Comparison of ENCODE assay signal across 8 cellular contexts in the genomic region with DNA sequence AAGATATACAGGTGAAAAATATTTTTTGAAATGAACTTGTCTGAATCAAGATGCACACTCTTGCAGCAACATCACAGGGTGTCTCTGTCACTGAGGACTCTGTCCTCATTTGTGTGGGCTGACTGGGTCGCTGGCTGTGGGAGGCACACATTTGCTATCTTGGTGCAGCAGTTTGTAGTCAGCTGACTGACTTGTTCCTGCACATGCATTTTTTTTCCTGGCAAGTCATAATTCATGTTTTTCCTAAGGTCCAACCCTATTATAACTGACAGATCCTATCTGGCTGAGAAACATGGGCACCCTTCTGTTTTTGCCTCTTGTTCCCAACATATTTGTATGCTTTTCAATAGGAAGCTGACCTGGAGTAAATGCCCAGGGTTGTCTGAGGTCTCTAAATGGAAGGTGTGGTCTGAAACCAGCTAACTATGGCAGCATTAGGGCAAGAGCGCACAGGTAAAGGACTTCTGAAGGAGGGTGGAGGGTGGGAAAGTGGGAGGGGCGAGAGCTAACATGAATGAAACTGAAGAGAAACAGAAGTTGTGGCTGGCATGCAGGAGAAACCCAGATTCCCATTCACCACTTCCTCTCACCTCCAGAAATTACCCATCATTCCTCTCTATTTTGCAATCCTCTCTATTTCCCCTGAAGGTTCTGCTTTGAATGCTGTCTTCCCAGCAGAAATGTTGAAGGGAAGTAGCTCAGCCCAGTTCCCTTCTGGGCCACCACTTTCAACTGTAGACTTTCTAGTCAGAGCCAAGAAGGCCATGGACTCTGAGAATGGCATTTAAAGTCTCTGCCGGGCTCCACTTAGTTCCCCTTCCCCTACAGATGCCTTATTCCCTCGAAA.
DNase-seq lines count a peak whose midpoint lies in the region; ATAC-seq, FAIRE-seq and TF ChIP-seq lines count a peak whose summit lies in the region.

No MANE protein-coding gene starts in this region.

- H2BK15ac ChIP-seq in IMR-90 (ENCODE audit: low read depth, low read length), result peak overlapping the region; percentile 92

- H3K36me3 ChIP-seq in ACC112 (ENCODE audit: insufficient read depth, low read length) (no peaks in the 10 kb centered on the region), IMR-90 (ENCODE audit: control insufficient read depth, insufficient read depth, low read length) (no peaks in the 10 kb centered on the region), HepG2 (replicated peaks in 1 of 2; ENCODE audit: control insufficient read depth in 1 of 2, insufficient read depth in 2 of 2, low read length in 2 of 2) (0 out of 5 replicates have a peak, but pooled peaks cover 0 to 4% of the 10 kb centered on the region in 2 experiments)

- H3K18ac ChIP-seq in IMR-90 (ENCODE audit: low read depth, low read length), result peak overlapping the region; percentile 91

- H4K8ac ChIP-seq in IMR-90 (ENCODE audit: low read depth in 2 of 2, low read length in 2 of 2), result peak overlapping the region; percentile 44 to 71

- peak overlapping the region; percentile 73 for H2BK120ac ChIP-seq in IMR-90 (ENCODE audit: low read depth, low read length)

- H3K4me2 ChIP-seq in IMR-90 (ENCODE audit: low read depth, low read length) (peak overlapping the region; percentile 40; the same call in 1 of the 2 replicates), HepG2 (ENCODE audit: low read depth, low read length) (peak overlapping the region; percentile 69)

- H3K79me2 ChIP-seq in ACC112 (ENCODE audit: control insufficient read depth, insufficient read depth, low read length, unreplicated experiment) (peaks cover 66% of the 10 kb centered on the region), HepG2 (ENCODE audit: insufficient read depth, low read length) (peaks cover 29% of the 10 kb centered on the region)

- H3K79me1 ChIP-seq in IMR-90 (ENCODE audit: low read depth in 1 of 2, low read length in 2 of 2), result peaks cover 22 to 76% of the 10 kb centered on the region in 2 experiments

- TF ChIP-seq POLR2A in IMR-90 (IDR thresholded peaks at IDR 0.05; ENCODE audit: low read depth, low read length) (no peak), HepG2 (IDR thresholded peaks at IDR 0.05; ENCODE audit: insufficient read depth in 1 of 2, low read depth in 2 of 2, low read length in 2 of 2) (no peak)

- no peaks in the 10 kb centered on the region for H3K9me3 Mint-ChIP-seq in activated naive CD8-positive, alpha-beta T cell (ENCODE audit: low read depth)

- CTCF ChIA-PET in IMR-90 (lab: Yijun Ruan, JAX), result no interaction called here
- CTCF ChIA-PET in HepG2 (lab: Yijun Ruan, JAX; ENCODE audit: low intra/inter-chr PET ratio, low total read pairs), result no interaction called here

- FAIRE-seq in HepG2 (lab: Jason Lieb, UNC) (no peak), frontal cortex (lab: Jason Lieb, UNC) (no peak)

- peaks cover 15% of the 10 kb centered on the region for H3K36me3 Mint-ChIP-seq in activated naive CD8-positive, alpha-beta T cell

- H2AK5ac ChIP-seq in IMR-90 (ENCODE audit: low read depth, low read length), result peak overlapping the region; percentile 97

- POLR2A ChIA-PET in IMR-90 (lab: Charles Lee; ENCODE audit: unreplicated experiment), result interaction anchor here (0.5 kb wide), 1 partner anchor 196 kb away, joined by 4 read pairs; no protein-coding TSS in a partner anchor
- POLR2A ChIA-PET in HepG2 (lab: Yijun Ruan, JAX), result interaction anchor here (1.5 to 1.8 kb wide), 2 partner anchors 9 to 16 kb away, joined by 4 to 13 read pairs; no protein-coding TSS in a partner anchor

- dilution Hi-C loops in IMR-90 (cut with HindIII; ENCODE audit: low sequenced_read_pairs, unreplicated experiment), result no loop called here

- H3K9ac ChIP-seq in IMR-90 (ENCODE audit: low read depth, low read length), result peak overlapping the region; percentile 33
- peak overlapping the region; percentile 53 for H3K9ac ChIP-seq in HepG2 (ENCODE audit: insufficient read depth, low read depth, low read length)

- H2AFZ ChIP-seq in ACC112 (ENCODE audit: low read length, unreplicated experiment) (no peak overlapping the region), IMR-90 (replicated peaks; ENCODE audit: low read length, poor library complexity) (peak overlapping the region; percentile 61), HepG2 (ENCODE audit: low read length) (peak overlapping the region; percentile 7)

- H3K14ac ChIP-seq in IMR-90 (replicated peaks; ENCODE audit: low read depth, low read length), result peak overlapping the region; percentile 94

- peak overlapping the region; percentile 95 for H3K27ac Mint-ChIP-seq in activated naive CD8-positive, alpha-beta T cell

- intact Hi-C loops in IMR-90 (cut with micrococcal nuclease), result loop anchor here (1.0 to 5.0 kb wide), 5 partner anchors 26 to 161 kb away; no protein-coding TSS in a partner anchor
- intact Hi-C loops in HepG2 (cut with micrococcal nuclease; ENCODE audit: unreplicated experiment), result loop anchor here (10.0 kb wide), 1 partner anchor 76 kb away; no protein-coding TSS in a partner anchor

- peak; percentile 26 for DNase-seq in IMR-90
- peak; percentile 27 for DNase-seq in HepG2 (ENCODE audit: low spot score)
- no peak for DNase-seq in GM13977 (ENCODE audit: low spot score)
- no peak for DNase-seq in NCI-H1694 (lab: John Stamatoyannopoulos, UW)
- no peak for DNase-seq in effector CD4-positive, alpha-beta T cell
- DNase-seq in frontal cortex (ENCODE audit: low spot score in 2 of 2), result no peak

- H2BK5ac ChIP-seq in IMR-90 (ENCODE audit: low read depth, low read length, poor library complexity, severe bottlenecking), result peak overlapping the region; percentile 90

- in situ Hi-C loops in IMR-90 (cut with MboI; ENCODE audit: low sequenced_read_pairs) (no loop called here), HepG2 (cut with HindIII; ENCODE audit: extremely low pct_ligation_motif_present, low pct_unique_long_range_greater_than_20kb) (no loop called here), GM13977 (cut with MboI; ENCODE audit: low pct_unique_long_range_greater_than_20kb, low sequenced_read_pairs, unreplicated experiment) (no loop called here)

- H3K4me1 Mint-ChIP-seq in activated naive CD8-positive, alpha-beta T cell (ENCODE audit: low read depth), result peaks cover 82% of the 10 kb centered on the region

- H2AK9ac ChIP-seq in IMR-90 (replicated peaks; ENCODE audit: low read depth, low read length, poor library complexity), result peak overlapping the region; percentile 84

- H4K91ac ChIP-seq in IMR-90 (ENCODE audit: insufficient read depth, low read depth, low read length), result peak overlapping the region; percentile 93

- H3K27ac ChIP-seq in ACC112 (ENCODE audit: low read depth, low read length), result peak overlapping the region; percentile 94
- peak overlapping the region; percentile 91 for H3K27ac ChIP-seq in IMR-90 (ENCODE audit: insufficient read depth, low read length)
- peak overlapping the region; percentile 63 for H3K27ac ChIP-seq in HepG2 (ENCODE audit: extremely low read length, insufficient read depth, low read length)

- peak overlapping the region; percentile 36 for H3K4me3 Mint-ChIP-seq in activated naive CD8-positive, alpha-beta T cell

- H4K20me1 ChIP-seq in IMR-90 (ENCODE audit: insufficient read depth, low read length), result no peaks in the 10 kb centered on the region
- no peaks in the 10 kb centered on the region for H4K20me1 ChIP-seq in HepG2 (ENCODE audit: insufficient read depth, low read length)

- TF ChIP-seq CTCF in IMR-90 (conservative IDR thresholded peaks at IDR 0.05; ENCODE audit: low read depth, low read length) (no peak), HepG2 (CRISPR knock-in tag; IDR thresholded peaks at IDR 0.05) (no peak), GM13977 (IDR thresholded peaks at IDR 0.05; ENCODE audit: extremely low read depth, insufficient read depth, missing control alignments) (no peak)

- peak overlapping the region; percentile 73 for H3K56ac ChIP-seq in IMR-90 (ENCODE audit: extremely low read depth, insufficient read depth, low read length)

- H2BK20ac ChIP-seq in IMR-90 (ENCODE audit: low read depth, low read length), result peak overlapping the region; percentile 96

- BruUV-seq in IMR-90 (replicated peaks; lab: Mats Ljungman, UMichigan) (no TSS peak), HepG2 (replicated peaks; lab: Mats Ljungman, UMichigan) (no TSS peak)

- H3K23ac ChIP-seq in IMR-90 (ENCODE audit: low read depth, low read length), result peak overlapping the region; percentile 57

- H3K4me1 ChIP-seq in ACC112 (ENCODE audit: control insufficient read depth, insufficient read depth, low read length, unreplicated experiment) (peaks cover 73% of the 10 kb centered on the region), IMR-90 (ENCODE audit: control insufficient read depth, insufficient read depth, low read length) (peaks cover 29% of the 10 kb centered on the region), HepG2 (ENCODE audit: insufficient read depth, low read length) (peaks cover 46% of the 10 kb centered on the region)

- WGBS in IMR-90 (ENCODE audit: extremely low coverage in 2 of 2, insufficient read length in 1 of 2), 2 experiments, result 62% methylated on average over 2 of the region's 5 CpGs; no CpG with 5 or more reads in 1 of the 2 experiments
- 58% methylated on average over 5 of the region's 5 CpGs for WGBS in HepG2 (ENCODE audit: low lambda C conversion rate)

- H3K9me3 ChIP-seq in IMR-90 (ENCODE audit: control insufficient read depth, insufficient read depth, low read length) (no peaks in the 10 kb centered on the region), HepG2 (ENCODE audit: low read length) (no peaks in the 10 kb centered on the region)

- no peaks in the 10 kb centered on the region for H3K27me3 Mint-ChIP-seq in activated naive CD8-positive, alpha-beta T cell

- H3K4me3 ChIP-seq in ACC112 (ENCODE audit: low read depth, low read length), result no peak overlapping the region; the same call in 1 of the 2 replicates
- H3K4me3 ChIP-seq in IMR-90 (ENCODE audit: insufficient read depth, low read depth, low read length), result no peak overlapping the region
- H3K4me3 ChIP-seq in HepG2 (replicated peaks in 1 of 3; ENCODE audit: insufficient read depth in 1 of 3, low read depth in 2 of 3, low read length in 3 of 3), result peak overlapping the region in 1 of 3 experiments; percentile 26; a peak in 2 of 6 replicates

- H3K4ac ChIP-seq in IMR-90 (ENCODE audit: low read depth, low read length), result peak overlapping the region; percentile 87

- H3K27me3 ChIP-seq in ACC112 (ENCODE audit: insufficient read depth, low read length) (no peaks in the 10 kb centered on the region), IMR-90 (ENCODE audit: control insufficient read depth, insufficient read depth, low read length) (no peaks in the 10 kb centered on the region), HepG2 (ENCODE audit: control insufficient read depth in 1 of 2, insufficient read depth in 2 of 2, low read length in 2 of 2) (no peaks in the 10 kb centered on the region)

- H4K5ac ChIP-seq in IMR-90 (ENCODE audit: low read depth, low read length), result peak overlapping the region; percentile 86

- peaks cover 23% of the 10 kb centered on the region for H3K9me1 ChIP-seq in IMR-90 (ENCODE audit: insufficient read depth, low read length)

- ATAC-seq in IMR-90 (ENCODE audit: low read depth), result no peak; the same call in 1 of the 2 replicates
- peak; percentile 27 for ATAC-seq in HepG2

- no peak for TF ChIP-seq RAD21 in IMR-90 (IDR thresholded peaks at IDR 0.05; ENCODE audit: low read length)
- TF ChIP-seq RAD21 in HepG2 (CRISPR knock-in tag; IDR thresholded peaks at IDR 0.05), result no peak

- TF ChIP-seq EP300 in HepG2 (IDR thresholded peaks at IDR 0.05; ENCODE audit: low read depth in 2 of 2, low read length in 2 of 2) (no peak), HepG2 (CRISPR knock-in tag; IDR thresholded peaks at IDR 0.05; ENCODE audit: borderline replicate concordance) (no peak)

Comparison
In these comparisons a context has a peak if more than half of its experiments do, and no peak if none do; other contexts are left out.
1. DNase-seq: peak in IMR-90 (single experiment) and HepG2 (single experiment); none in GM13977 (single experiment), NCI-H1694 (single experiment), effector CD4-positive, alpha-beta T cell (single experiment) and frontal cortex (0 of 2).
2. Peak in every context shown above with its lines, with median percentiles within 50 percentile points of each other: H3K27ac ChIP-seq.